11 cellular contexts compared by ENCODE assay signal in genomic region chr13:45335397-45336024, GRCh38. TPM values are rescaled to one million over a fixed set of nuclear protein-coding genes. Genes with fewer than 3 reads are reported as not detected.
A peak's percentile ranks its signal among the peaks of the same experiment; 100 is the strongest.
DNase-seq lines count a peak whose midpoint lies in the region; ATAC-seq, FAIRE-seq and TF ChIP-seq lines count a peak whose summit lies in the region.
"Had no signal": no experiment of that assay in that cellular context is flagged by ENCODE, and none has a peak within 500 bp of the region (broad histone marks: within the 10 kb centered on the region; RNA-seq: fewer than 3 reads in every experiment).

No MANE protein-coding gene starts in this region.

- H3K4me2 ChIP-seq in endothelial cell of umbilical vein (ENCODE audit: insufficient read depth, low read length), result no peak overlapping the region

- H3K4me3 ChIP-seq in endothelial cell of umbilical vein (replicated peaks in 1 of 3; ENCODE audit: insufficient read depth in 1 of 3, low read depth in 1 of 3, low read length in 3 of 3), result no peak overlapping the region
- H3K4me3 ChIP-seq: testis had no signal

- H3K9me1 ChIP-seq in endothelial cell of umbilical vein (replicated peaks; ENCODE audit: control insufficient read depth, extremely low read depth, insufficient read depth, low read length), result no peaks in the 10 kb centered on the region

- H2AFZ ChIP-seq in endothelial cell of umbilical vein (ENCODE audit: low read depth, low read length), result no peak overlapping the region

- peaks cover 28% of the 10 kb centered on the region for H4K20me1 ChIP-seq in endothelial cell of umbilical vein (replicated peaks; ENCODE audit: control insufficient read depth, extremely low read depth, insufficient read depth, low read length)

- ATAC-seq in stimulated activated effector memory CD8-positive, alpha-beta T cell treated with anti-CD3 and anti-CD28 coated beads, Interleukin-12 subunit alpha, Interleukin-12 subunit beta, amount 100 ng/mL, for 72 hours, result no peak
- ATAC-seq in HG02870 (IDR thresholded peaks at IDR 0.05; ENCODE audit: unreplicated experiment), result no peak

- no peaks in the 10 kb centered on the region for H3K9me3 ChIP-seq in endothelial cell of umbilical vein (replicated peaks; ENCODE audit: control insufficient read depth, insufficient read depth, low read length)
- H3K9me3 ChIP-seq: testis had no signal

- TF ChIP-seq CTCF in RWPE1 (conservative IDR thresholded peaks at IDR 0.05; ENCODE audit: low read depth) (no peak), endothelial cell of umbilical vein (IDR thresholded peaks at IDR 0.05; ENCODE audit: extremely low read depth in 1 of 2, insufficient read depth in 1 of 2, low read depth in 1 of 2, low read length in 2 of 2) (no peak)

- H3K4me1 Mint-ChIP-seq in activated naive CD4-positive, alpha-beta T cell treated with anti-CD3 and anti-CD28 coated beads for 36 hours (ENCODE audit: low read depth), result peaks cover 85% of the 10 kb centered on the region
- peaks cover 77% of the 10 kb centered on the region for H3K4me1 Mint-ChIP-seq in stimulated activated effector memory CD8-positive, alpha-beta T cell treated with anti-CD3 and anti-CD28 coated beads, Interleukin-12 subunit alpha, Interleukin-12 subunit beta, amount 100 ng/mL, for 72 hours

- H3K27ac ChIP-seq in RWPE1, result peak overlapping the region; percentile 60
- H3K27ac ChIP-seq in endothelial cell of umbilical vein (ENCODE audit: insufficient read depth, low read depth, low read length), result no peak overlapping the region

- no peak overlapping the region for H3K9ac ChIP-seq in endothelial cell of umbilical vein (replicated peaks; ENCODE audit: extremely low read depth, insufficient read depth, low read length)

- H3K36me3 Mint-ChIP-seq in activated naive CD4-positive, alpha-beta T cell treated with anti-CD3 and anti-CD28 coated beads for 36 hours (ENCODE audit: low read depth), result peaks cover 50% of the 10 kb centered on the region
- H3K36me3 Mint-ChIP-seq in stimulated activated effector memory CD8-positive, alpha-beta T cell treated with anti-CD3 and anti-CD28 coated beads, Interleukin-12 subunit alpha, Interleukin-12 subunit beta, amount 100 ng/mL, for 72 hours, result peaks cover 82% of the 10 kb centered on the region

- POLR2A ChIA-PET in RWPE1 (lab: Yijun Ruan, JAX; ENCODE audit: low non-redundant PET) (interaction anchor here (0.5 kb wide), 1 partner anchor 29 kb away, joined by 5 read pairs; no protein-coding TSS in a partner anchor), endothelial cell of umbilical vein (lab: Charles Lee) (interaction anchor here (0.7 kb wide), 1 partner anchor 24 kb away, joined by 4 read pairs; no protein-coding TSS in a partner anchor)

- no peaks in the 10 kb centered on the region for H3K9me3 Mint-ChIP-seq in activated naive CD4-positive, alpha-beta T cell treated with anti-CD3 and anti-CD28 coated beads for 36 hours
- H3K9me3 Mint-ChIP-seq in stimulated activated effector memory CD8-positive, alpha-beta T cell treated with anti-CD3 and anti-CD28 coated beads, Interleukin-12 subunit alpha, Interleukin-12 subunit beta, amount 100 ng/mL, for 72 hours, result no peaks in the 10 kb centered on the region

- CTCF ChIA-PET in activated naive CD4-positive, alpha-beta T cell treated with anti-CD3 and anti-CD28 coated beads for 36 hours (lab: Charles Lee), result interaction anchor here (0.8 to 1.0 kb wide), 3 partner anchors 27 to 61 kb away, joined by 3 to 5 read pairs (median 3); no protein-coding TSS in a partner anchor
- CTCF ChIA-PET in RWPE1 (lab: Yijun Ruan, JAX) (interaction anchor here (1.1 kb wide), 1 partner anchor 289 kb away, joined by 5 read pairs; no protein-coding TSS in a partner anchor), endothelial cell of umbilical vein (lab: Charles Lee) (interaction anchor here (1.0 to 1.6 kb wide), 2 partner anchors 10 to 58 kb away, joined by 3 to 6 read pairs; no protein-coding TSS in a partner anchor)

- no peak for FAIRE-seq in endothelial cell of umbilical vein (lab: Jason Lieb, UNC)

- no peak overlapping the region for H3K4me3 Mint-ChIP-seq in activated naive CD4-positive, alpha-beta T cell treated with anti-CD3 and anti-CD28 coated beads for 36 hours
- peak overlapping the region; percentile 94 for H3K4me3 Mint-ChIP-seq in stimulated activated effector memory CD8-positive, alpha-beta T cell treated with anti-CD3 and anti-CD28 coated beads, Interleukin-12 subunit alpha, Interleukin-12 subunit beta, amount 100 ng/mL, for 72 hours

- peaks cover 50% of the 10 kb centered on the region for H3K79me2 ChIP-seq in endothelial cell of umbilical vein (ENCODE audit: control insufficient read depth, insufficient read depth, low read length)

- H3K27ac Mint-ChIP-seq in activated naive CD4-positive, alpha-beta T cell treated with anti-CD3 and anti-CD28 coated beads for 36 hours, result peak overlapping the region; percentile 79
- H3K27ac Mint-ChIP-seq in stimulated activated effector memory CD8-positive, alpha-beta T cell treated with anti-CD3 and anti-CD28 coated beads, Interleukin-12 subunit alpha, Interleukin-12 subunit beta, amount 100 ng/mL, for 72 hours, result peak overlapping the region; percentile 81

- BruUV-seq in endothelial cell of umbilical vein (replicated peaks; lab: Mats Ljungman, UMichigan), result no TSS peak

- peaks cover 23 to 47% of the 10 kb centered on the region in 2 experiments for H3K36me3 ChIP-seq in endothelial cell of umbilical vein (ENCODE audit: control insufficient read depth in 2 of 2, extremely low read depth in 1 of 2, insufficient read depth in 2 of 2, low read length in 2 of 2)

- H3K27me3 Mint-ChIP-seq in activated naive CD4-positive, alpha-beta T cell treated with anti-CD3 and anti-CD28 coated beads for 36 hours (ENCODE audit: low read depth), result no peaks in the 10 kb centered on the region

- TF ChIP-seq POLR2A in endothelial cell of umbilical vein (IDR thresholded peaks at IDR 0.05; ENCODE audit: low read depth, low read length), result peak; percentile 58

- no peaks in the 10 kb centered on the region for H3K27me3 ChIP-seq in endothelial cell of umbilical vein (ENCODE audit: control insufficient read depth in 2 of 2, insufficient read depth in 2 of 2, low read length in 2 of 2)
- H3K27me3 ChIP-seq: testis had no signal

- intact Hi-C loops in activated naive CD4-positive, alpha-beta T cell treated with anti-CD3 and anti-CD28 coated beads for 36 hours (cut with micrococcal nuclease), result loop anchor here (10.0 kb wide), 1 partner anchor 829 kb away; no protein-coding TSS in a partner anchor
- intact Hi-C loops in endothelial cell of umbilical vein (cut with micrococcal nuclease), result no loop called here

- DNase-seq in activated naive CD4-positive, alpha-beta T cell treated with anti-CD3 and anti-CD28 coated beads for 36 hours, result no peak
- DNase-seq in activated naive CD4-positive, alpha-beta T cell (lab: John Stamatoyannopoulos, UW), result no peak
- DNase-seq in RWPE1 (ENCODE audit: low spot score), result no peak
- no peak for DNase-seq in endothelial cell of umbilical vein (ENCODE audit: low read depth, low spot score)
- DNase-seq in stimulated activated effector memory CD8-positive, alpha-beta T cell treated with anti-CD3 and anti-CD28 coated beads, Interleukin-12 subunit alpha, Interleukin-12 subunit beta, amount 100 ng/mL, for 72 hours (ENCODE audit: low spot score in 2 of 2), result no peak
- no peak for DNase-seq in SW480 (ENCODE audit: low spot score)
- DNase-seq in hypothalamus (lab: John Stamatoyannopoulos, UW), result no peak
- DNase-seq: activated CD4-positive, alpha-beta T cell treated with anti-CD3 and anti-CD28 coated beads, Interleukin-2, amount 50 U/mL, for 4 hours; SHP77; testis had no signal

- dilution Hi-C loops in endothelial cell of umbilical vein (cut with MboI; ENCODE audit: extremely low pct_ligation_motif_present, low sequenced_read_pairs), result no loop called here

- peaks cover 87% of the 10 kb centered on the region for H3K4me1 ChIP-seq in endothelial cell of umbilical vein (ENCODE audit: control insufficient read depth, extremely low read depth, insufficient read depth, low read length)

TF ChIP-seq in endothelial cell of umbilical vein, 7 proteins besides CTCF, POLR2A, EP300 and RAD21:
- TF ChIP-seq JUN (IDR thresholded peaks at IDR 0.05; ENCODE audit: borderline replicate concordance, insufficient read depth, insufficient read length, low read depth) (no peak), FOS (IDR thresholded peaks at IDR 0.05; ENCODE audit: borderline replicate concordance, insufficient read depth, low read length) (no peak), POLR2AphosphoS5 (IDR thresholded peaks at IDR 0.05; ENCODE audit: insufficient read depth, low read depth, low read length) (peak; percentile 68), MYC (IDR thresholded peaks at IDR 0.05; ENCODE audit: low read depth, low read length) (no peak), EZH2 (IDR thresholded peaks at IDR 0.05; ENCODE audit: borderline replicate concordance, low read depth, low read length, severe bottlenecking) (no peak)
- TF ChIP-seq, protein P1, sequence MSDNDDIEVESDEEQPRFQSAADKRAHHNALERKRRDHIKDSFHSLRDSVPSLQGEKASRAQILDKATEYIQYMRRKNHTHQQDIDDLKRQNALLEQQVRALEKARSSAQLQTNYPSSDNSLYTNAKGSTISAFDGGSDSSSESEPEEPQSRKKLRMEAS (IDR thresholded peaks at IDR 0.05; ENCODE audit: insufficient read depth, insufficient read length), result no peak

RNA-seq across cellular contexts. Expression of gene TPT1, which starts 5.5 kb away (rescaled TPM):
- 1,000 to 10,000 TPM; 3,331 to 3,631 TPM for total RNA-seq in activated naive CD4-positive, alpha-beta T cell treated with anti-CD3 and anti-CD28 coated beads for 36 hours
- total RNA-seq in endothelial cell of umbilical vein, result 2,923 and 2,993 TPM in 2 replicates
- polyA plus RNA-seq in endothelial cell of umbilical vein, result 2,609 and 4,330 TPM in 2 replicates
- 5,317 and 5,445 TPM in 2 replicates for polyA plus RNA-seq in endothelial cell of umbilical vein (2011; cell fraction: cytosol; rRNA removed)
- 1,147 and 1,337 TPM in 2 replicates for polyA plus RNA-seq in endothelial cell of umbilical vein (2011; cell fraction: nucleus; rRNA removed)
- 3,997 and 5,832 TPM in 2 replicates for polyA plus RNA-seq in endothelial cell of umbilical vein (2012)
- polyA minus RNA-seq in endothelial cell of umbilical vein, result 1,207 and 1,277 TPM in 2 replicates
- 730 TPM for polyA minus RNA-seq in endothelial cell of umbilical vein (2011; cell fraction: cytosol; rRNA and poly(A)+ RNA removed)
- 313 and 319 TPM in 2 replicates for polyA minus RNA-seq in endothelial cell of umbilical vein (2011; cell fraction: nucleus; rRNA and poly(A)+ RNA removed)
